16 cellular contexts compared by ENCODE assay signal in the genomic region with DNA sequence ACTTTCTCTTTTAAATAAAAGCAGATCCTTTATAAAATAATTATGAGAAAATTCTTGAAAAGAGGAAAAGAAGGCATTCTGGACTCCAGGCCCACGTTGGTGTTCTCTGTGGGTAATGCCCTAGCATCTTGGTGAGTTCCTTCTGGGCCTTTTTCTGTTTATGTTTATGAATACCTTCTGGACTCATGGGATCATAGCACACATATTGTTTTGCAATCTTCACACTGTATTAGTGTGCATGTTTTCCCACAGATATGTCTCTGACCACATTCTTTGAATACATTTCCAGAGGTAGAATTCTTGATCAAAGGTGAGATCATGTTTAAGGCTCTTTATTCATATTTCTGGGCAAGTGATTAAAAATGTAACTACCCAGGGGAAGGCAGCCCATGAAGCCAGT. TPM values are rescaled to one million over a fixed set of nuclear protein-coding genes. Genes with fewer than 3 reads are reported as not detected.
"Had no signal": no experiment of that assay in that cellular context is flagged by ENCODE, and none has a peak within 500 bp of the region (broad histone marks: within the 10 kb centered on the region; RNA-seq: fewer than 3 reads in every experiment).

No MANE protein-coding gene starts in this region.

- H3K36me3 ChIP-seq: neutrophil, tibial artery had no signal

- H3K27me3 ChIP-seq: tibial artery had no signal

- H3K27ac ChIP-seq: neutrophil, tibial artery had no signal

- DNase-seq: activated B cell treated with CpG ODN at 0.5 μM for 24 hours; activated CD4-positive, alpha-beta T cell treated with anti-CD3 and anti-CD28 coated beads for 4 hours; activated CD8-positive, alpha-beta memory T cell treated with anti-CD3 and anti-CD28 coated beads, Interleukin-2, amount 10 ng/mL, durations not matched to agents 7 days and 5 days; activated naive CD8-positive, alpha-beta T cell treated with anti-CD3 and anti-CD28 coated beads for 36 hours; anterior cingulate cortex; cortex of kidney; effector CD4-positive, alpha-beta T cell; immature natural killer cell; retina; stimulated activated CD4-positive, alpha-beta T cell treated with anti-CD3 and anti-CD28 coated beads, Interleukin-12 subunit alpha, Interleukin-12 subunit beta, amount 100 ng/mL, for 4 hours; stimulated activated CD4-positive, alpha-beta T cell treated with anti-CD3 and anti-CD28 coated beads, Interleukin-1b, Interleukin-23, amount 100 ng/mL, for 48 hours; stimulated activated CD8-positive, alpha-beta memory T cell treated with anti-CD3 and anti-CD28 coated beads, Interleukin-4, amount 100 ng/mL, for 48 hours; stimulated activated naive CD4-positive, alpha-beta T cell; substantia nigra had no signal

- H3K4me3 ChIP-seq: tibial artery had no signal

- H3K9me3 ChIP-seq: neutrophil, tibial artery had no signal

- ATAC-seq: activated CD8-positive, alpha-beta memory T cell treated with anti-CD3 and anti-CD28 coated beads, Interleukin-2, amount 10 ng/mL, durations not matched to agents 7 days and 5 days had no signal

RNA-seq across cellular contexts. Expression of gene GLI2, which starts 15.9 kb away (rescaled TPM):
- total RNA-seq: activated B cell treated with CpG ODN at 0.5 μM for 24 hours; activated naive CD8-positive, alpha-beta T cell treated with anti-CD3 and anti-CD28 coated beads for 36 hours had no signal
- polyA plus RNA-seq: immature natural killer cell had no signal
